In genomic region chr3:61407397-61407796, GRCh38 we compare ENCODE assay signal across 27 cellular contexts.
"Had no signal": no experiment of that assay in that cellular context is flagged by ENCODE, and none has a peak within 500 bp of the region (broad histone marks: within the 10 kb centered on the region; RNA-seq: fewer than 3 reads in every experiment).

No MANE protein-coding gene starts in this region.

- DNase-seq: stimulated activated CD4-positive, alpha-beta T cell treated with anti-CD3 and anti-CD28 coated beads, Interleukin-2, amount 100 ng/mL, for 48 hours; stimulated activated CD4-positive, alpha-beta T cell treated with anti-CD3 and anti-CD28 coated beads, Interleukin-4, amount 100 ng/mL, for 1 hour; stimulated activated CD4-positive, alpha-beta T cell treated with anti-CD3 and anti-CD28 coated beads, Interleukin-4, amount 100 ng/mL, for 24 hours; stimulated activated CD4-positive, alpha-beta T cell treated with anti-CD3 and anti-CD28 coated beads, Interleukin-4, amount 100 ng/mL, for 4 hours; stimulated activated CD8-positive, alpha-beta memory T cell treated with anti-CD3 and anti-CD28 coated beads, Interleukin-4, amount 100 ng/mL, for 48 hours; stimulated activated naive B cell treated with anti-CD40 and anti-IgM and Interleukin-4, amounts not matched to agents 10 μg/mL and 1 μg/mL and 100 μg/mL, for 72 hours; stimulated activated naive CD4-positive, alpha-beta T cell; stimulated activated naive CD4-positive, alpha-beta T cell treated with Interleukin-2 at 50 U/mL for 16 hours; stimulated activated naive CD8-positive, alpha-beta T cell treated with anti-CD3 and anti-CD28 coated beads, Interleukin-15, amount 100 ng/mL, for 72 hours; stimulated activated naive CD8-positive, alpha-beta T cell treated with anti-CD3 and anti-CD28 coated beads, Interleukin-15, Interleukin-2, amounts not matched to agents 100 U/mL and 50 U/mL, for 24 hours; stomach; substantia nigra; testis; thyroid gland; tibial artery; transverse colon; trophoblast cell; upper lobe of left lung; upper lobe of right lung; uterus had no signal

- H3K27ac ChIP-seq: stomach, suprapubic skin, testis, thoracic aorta, thyroid gland, tibial artery, tibial nerve, transverse colon, upper lobe of left lung, upper lobe of right lung, uterus, vagina had no signal

- H3K27me3 ChIP-seq: stomach, suprapubic skin, testis, thyroid gland, tibial artery, tibial nerve, transverse colon, upper lobe of left lung, upper lobe of right lung, uterus, vagina had no signal

- H3K9me3 ChIP-seq: stomach, suprapubic skin, testis, thoracic aorta, thyroid gland, tibial artery, tibial nerve, transverse colon, upper lobe of left lung, upper lobe of right lung, uterus, vagina had no signal

- ATAC-seq: stimulated activated effector memory CD8-positive, alpha-beta T cell treated with anti-CD3 and anti-CD28 coated beads, Interleukin-12 subunit alpha, Interleukin-12 subunit beta, amount 100 ng/mL, for 72 hours; stimulated activated memory B cell treated with anti-CD40 and anti-IgM and Interleukin-4, amounts not matched to agents 10 μg/mL and 1 μg/mL and 100 μg/mL, for 72 hours; stimulated activated naive B cell treated with anti-CD40 and anti-IgM and Interleukin-4, amounts not matched to agents 10 μg/mL and 1 μg/mL and 100 μg/mL, for 72 hours; stimulated activated naive CD8-positive, alpha-beta T cell treated with anti-CD3 and anti-CD28 coated beads, Interleukin-15, amount 100 ng/mL, for 72 hours; stimulated activated naive CD8-positive, alpha-beta T cell treated with anti-CD3 and anti-CD28 coated beads, Interleukin-15, Interleukin-2, amounts not matched to agents 100 U/mL and 50 U/mL, for 24 hours; upper lobe of right lung had no signal

- H3K4me3 ChIP-seq: stomach, suprapubic skin, testis, thoracic aorta, thyroid gland, tibial artery, tibial nerve, transverse colon, upper lobe of left lung, upper lobe of right lung, uterus, vagina had no signal

- H3K4me1 ChIP-seq: stomach, suprapubic skin, testis, thyroid gland, tibial artery, tibial nerve, transverse colon, upper lobe of left lung, upper lobe of right lung, uterus, vagina had no signal

- H3K36me3 ChIP-seq: stomach, suprapubic skin, thoracic aorta, thyroid gland, tibial artery, tibial nerve, transverse colon, upper lobe of left lung, upper lobe of right lung, uterus, vagina had no signal

- FAIRE-seq: urothelium cell line had no signal
